1 cellular context compared by ENCODE assay signal in genomic region chr1:28370220-28371010, GRCh38.
A peak's percentile ranks its signal among the peaks of the same experiment; 100 is the strongest.
TF ChIP-seq lines count a peak whose summit lies in the region.

No MANE protein-coding gene starts in this region.

TF ChIP-seq in HepG2, 621 proteins besides CTCF, POLR2A, EP300 and RAD21 (continued from another document):
- TF ChIP-seq ATF4 (CRISPR knock-in tag; IDR thresholded peaks at IDR 0.05) (peak in 1 of 2 experiments; percentile 44; a peak in 1 of 4 replicates), ASH2L (IDR thresholded peaks at IDR 0.05; ENCODE audit: insufficient read length, low read depth, low read length) (peak; percentile 49), ZC3H13 (CRISPR knock-in tag; IDR thresholded peaks at IDR 0.05) (0 out of 2 replicates have a peak, but pooled peaks have one; percentile 10), ZFX (CRISPR knock-in tag; IDR thresholded peaks at IDR 0.05; ENCODE audit: low read depth) (no peak), MAX (IDR thresholded peaks at IDR 0.05) (no peak), ZNF839 (CRISPR knock-in tag; IDR thresholded peaks at IDR 0.05; ENCODE audit: borderline replicate concordance) (0 out of 2 replicates have a peak, but pooled peaks have one; percentile 4), DZIP1 (CRISPR knock-in tag; IDR thresholded peaks at IDR 0.05) (no peak; the same call in 1 of the 2 replicates), KDM1A (CRISPR knock-in tag; IDR thresholded peaks at IDR 0.05) (0 out of 2 replicates have a peak, but pooled peaks have one; percentile 16), FOXA3 (CRISPR knock-in tag; IDR thresholded peaks at IDR 0.05) (0 out of 2 replicates have a peak, but pooled peaks have one; percentile 4), ZMYM3 (CRISPR knock-in tag; IDR thresholded peaks at IDR 0.05) (peak; percentile 78), TOE1 (CRISPR knock-in tag; IDR thresholded peaks at IDR 0.05) (no peak; the same call in 1 of the 2 replicates), KAT7 (CRISPR knock-in tag; IDR thresholded peaks at IDR 0.05; ENCODE audit: borderline replicate concordance) (no peak), SATB2 (CRISPR knock-in tag; IDR thresholded peaks at IDR 0.05) (no peak), ZMYM2 (CRISPR knock-in tag; IDR thresholded peaks at IDR 0.05) (0 out of 2 replicates have a peak, but pooled peaks have one; percentile 23), NR2F1 (CRISPR knock-in tag; IDR thresholded peaks at IDR 0.05) (0 out of 4 replicates have a peak, but pooled peaks of 1 of the 2 experiments have one; percentile 1), MAF1 (CRISPR knock-in tag; IDR thresholded peaks at IDR 0.05; ENCODE audit: borderline replicate concordance) (0 out of 2 replicates have a peak, but pooled peaks have one; percentile 2), ETV5 (CRISPR knock-in tag; IDR thresholded peaks at IDR 0.05; ENCODE audit: borderline replicate concordance) (peak; percentile 65; the same call in 1 of the 2 replicates), LCORL (IDR thresholded peaks at IDR 0.05) (no peak), LCORL (CRISPR knock-in tag; IDR thresholded peaks at IDR 0.05) (peak; percentile 84; the same call in 1 of the 2 replicates)
TF ChIP-seq in HepG2: peak in this region for 40.
